20 cellular contexts compared by ENCODE assay signal in genomic region chr14:61351457-61351856, GRCh38. TPM values are rescaled to one million over a fixed set of nuclear protein-coding genes. Genes with fewer than 3 reads are reported as not detected.
A peak's percentile ranks its signal among the peaks of the same experiment; 100 is the strongest.
DNase-seq lines count a peak whose midpoint lies in the region; ATAC-seq and TF ChIP-seq lines count a peak whose summit lies in the region.
"Had no signal": no experiment of that assay in that cellular context is flagged by ENCODE, and none has a peak within 500 bp of the region (broad histone marks: within the 10 kb centered on the region; RNA-seq: fewer than 3 reads in every experiment).

No MANE protein-coding gene starts in this region.

- peaks cover 90% of the 10 kb centered on the region for H3K4me1 Mint-ChIP-seq in activated CD8-positive, alpha-beta T cell treated with anti-CD3 and anti-CD28 coated beads for 36 hours (ENCODE audit: low read depth)

- H3K9me3 ChIP-seq in BLaER1 (no peaks in the 10 kb centered on the region), esophagus muscularis mucosa (no peaks in the 10 kb centered on the region)
- 0 out of 22 replicates have a peak, but pooled peaks cover 0 to 5% (median 0%) of the 10 kb centered on the region in 11 experiments for H3K9me3 ChIP-seq in BLaER1 treated with 17β-estradiol and CSF1 and Interleukin-3, amounts not matched to agents 10 nM and 100 nM (replicated peaks in 1 of 11)
- H3K9me3 ChIP-seq: heart left ventricle, psoas muscle, SK-N-SH, upper lobe of left lung had no signal

- peak overlapping the region; percentile 82 for H3K4me2 ChIP-seq in BLaER1
- peak overlapping the region in 8 of 11 experiments; percentile 3 to 87 (median 70); a peak in 12 of 22 replicates for H3K4me2 ChIP-seq in BLaER1 treated with 17β-estradiol and CSF1 and Interleukin-3, amounts not matched to agents 10 nM and 100 nM
- H3K4me2 ChIP-seq: SK-N-SH had no signal

- H4K20me1 ChIP-seq in BLaER1: peaks cover 25% of the 10 kb centered on the region; the same call in 1 of the 2 replicates
- peaks cover 0 to 16% (median 0%) of the 10 kb centered on the region in 11 experiments; a peak in 4 of 22 replicates for H4K20me1 ChIP-seq in BLaER1 treated with 17β-estradiol and CSF1 and Interleukin-3, amounts not matched to agents 10 nM and 100 nM

- peak; percentile 15 for ATAC-seq in activated CD8-positive, alpha-beta T cell treated with anti-CD3 and anti-CD28 coated beads for 36 hours
- ATAC-seq in HG02884 (IDR thresholded peaks at IDR 0.05; ENCODE audit: unreplicated experiment): no peak
- ATAC-seq: heart left ventricle, left cardiac atrium, psoas muscle had no signal

- no peak overlapping the region for H3K9ac ChIP-seq in BLaER1
- H3K9ac ChIP-seq in BLaER1 treated with 17β-estradiol and CSF1 and Interleukin-3, amounts not matched to agents 10 nM and 100 nM: no peak overlapping the region
- H3K9ac ChIP-seq: GM23248, SK-N-SH had no signal

- H3K4me3 ChIP-seq in BLaER1 (no peak overlapping the region), esophagus muscularis mucosa (no peak overlapping the region)
- no peak overlapping the region for H3K4me3 ChIP-seq in BLaER1 treated with 17β-estradiol and CSF1 and Interleukin-3, amounts not matched to agents 10 nM and 100 nM
- H3K4me3 ChIP-seq: GM23248, heart left ventricle, psoas muscle, upper lobe of left lung had no signal

- no peaks in the 10 kb centered on the region for H3K27me3 ChIP-seq in BLaER1
- H3K27me3 ChIP-seq in BLaER1 treated with 17β-estradiol and CSF1 and Interleukin-3, amounts not matched to agents 10 nM and 100 nM: no peaks in the 10 kb centered on the region
- no peaks in the 10 kb centered on the region for H3K27me3 ChIP-seq in esophagus muscularis mucosa
- H3K27me3 ChIP-seq: heart left ventricle, upper lobe of left lung had no signal

- WGBS in esophagus muscularis mucosa: 92% methylated on average over 6 of the region's 6 CpGs

- no peak for TF ChIP-seq POLR2A in esophagus muscularis mucosa (IDR thresholded peaks at IDR 0.05; ENCODE audit: low read depth)

- CTCF ChIA-PET in activated CD8-positive, alpha-beta T cell treated with anti-CD3 and anti-CD28 coated beads for 36 hours (lab: Charles Lee): interaction anchor here (0.6 to 2.3 kb wide), 6 partner anchors 10 to 320 kb away, joined by 3 to 11 read pairs (median 4); no protein-coding TSS in a partner anchor

- intact Hi-C loops in activated CD8-positive, alpha-beta T cell treated with anti-CD3 and anti-CD28 coated beads for 36 hours (cut with micrococcal nuclease): no loop called here
- intact Hi-C loops in esophagus muscularis mucosa (cut with DNase I): no loop called here

- H3K9me3 Mint-ChIP-seq in activated CD8-positive, alpha-beta T cell treated with anti-CD3 and anti-CD28 coated beads for 36 hours: peaks cover 8% of the 10 kb centered on the region
- H3K9me3 Mint-ChIP-seq: activated B cell treated with CpG ODN at 0.5 μM for 24 hours, memory B cell had no signal

- H3K27me3 Mint-ChIP-seq in activated CD8-positive, alpha-beta T cell treated with anti-CD3 and anti-CD28 coated beads for 36 hours: no peaks in the 10 kb centered on the region
- H3K27me3 Mint-ChIP-seq: activated B cell treated with CpG ODN at 0.5 μM for 24 hours had no signal

- no peaks in the 10 kb centered on the region; the same call in 1 of the 2 replicates for H3K36me3 ChIP-seq in BLaER1
- H3K36me3 ChIP-seq in BLaER1 treated with 17β-estradiol and CSF1 and Interleukin-3, amounts not matched to agents 10 nM and 100 nM: no peaks in the 10 kb centered on the region
- H3K36me3 ChIP-seq in esophagus muscularis mucosa: no peaks in the 10 kb centered on the region
- H3K36me3 ChIP-seq: heart left ventricle, upper lobe of left lung had no signal

- POLR2A ChIA-PET in activated CD8-positive, alpha-beta T cell treated with anti-CD3 and anti-CD28 coated beads for 36 hours (lab: Charles Lee): interaction anchor here (0.8 to 2.8 kb wide), 12 partner anchors 9 to 105 kb away, joined by 3 to 15 read pairs (median 4); no protein-coding TSS in a partner anchor

- DNase-seq in activated CD8-positive, alpha-beta T cell treated with anti-CD3 and anti-CD28 coated beads for 36 hours: peak; percentile 52
- peak; percentile 34 for DNase-seq in esophagus muscularis mucosa (ENCODE audit: extremely low spot score)
- DNase-seq in GM20000 (ENCODE audit: low spot score): no peak
- DNase-seq in NCI-H1105 treated with DMSO at 0.1 percent for 48 hours (lab: John Stamatoyannopoulos, UW): no peak
- DNase-seq in NCI-H187 treated with DMSO at 0.1 percent for 48 hours (lab: John Stamatoyannopoulos, UW): no peak
- DNase-seq: activated B cell treated with CpG ODN at 0.5 μM for 24 hours; COR-L47; GF-D8; GM23248; heart left ventricle; IMR-90; left cardiac atrium; psoas muscle; SK-N-SH; stimulated activated CD4-positive, alpha-beta T cell treated with anti-CD3 and anti-CD28 coated beads, Interleukin-15, amount 100 ng/mL, for 24 hours; upper lobe of left lung had no signal

- H3K36me3 Mint-ChIP-seq in activated CD8-positive, alpha-beta T cell treated with anti-CD3 and anti-CD28 coated beads for 36 hours (ENCODE audit: low read depth): peaks cover 66% of the 10 kb centered on the region
- H3K36me3 Mint-ChIP-seq: memory B cell had no signal

- no peak for TF ChIP-seq CTCF in activated CD8-positive, alpha-beta T cell treated with anti-CD3 and anti-CD28 coated beads for 36 hours (IDR thresholded peaks at IDR 0.05)
- TF ChIP-seq CTCF in esophagus muscularis mucosa (IDR thresholded peaks at IDR 0.05) (no peak), GM20000 (IDR thresholded peaks at IDR 0.05; ENCODE audit: extremely low read depth, missing control alignments) (no peak)

- H3K27ac ChIP-seq in BLaER1 (peak overlapping the region; percentile 57), esophagus muscularis mucosa (replicated peaks in 1 of 4) (no peak overlapping the region)
- H3K27ac ChIP-seq in BLaER1 treated with 17β-estradiol and CSF1 and Interleukin-3, amounts not matched to agents 10 nM and 100 nM: no peak overlapping the region
- H3K27ac ChIP-seq: GM23248, psoas muscle had no signal

- no peak for TF ChIP-seq EP300 in esophagus muscularis mucosa (IDR thresholded peaks at IDR 0.05)

- H3K27ac Mint-ChIP-seq in activated CD8-positive, alpha-beta T cell treated with anti-CD3 and anti-CD28 coated beads for 36 hours: peak overlapping the region; percentile 98
- H3K27ac Mint-ChIP-seq: activated B cell treated with CpG ODN at 0.5 μM for 24 hours, memory B cell had no signal

- H3K4me1 ChIP-seq in BLaER1: peaks cover 69% of the 10 kb centered on the region
- peaks cover 37 to 67% (median 60%) of the 10 kb centered on the region in 10 experiments for H3K4me1 ChIP-seq in BLaER1 treated with 17β-estradiol and CSF1 and Interleukin-3, amounts not matched to agents 10 nM and 100 nM
- H3K4me1 ChIP-seq in esophagus muscularis mucosa: peaks cover 0 to 12% (median 4%) of the 10 kb centered on the region in 4 donors

- peak overlapping the region; percentile 56 for H3K4me3 Mint-ChIP-seq in activated CD8-positive, alpha-beta T cell treated with anti-CD3 and anti-CD28 coated beads for 36 hours
- H3K4me3 Mint-ChIP-seq: activated B cell treated with CpG ODN at 0.5 μM for 24 hours, memory B cell had no signal

RNA-seq across cellular contexts. Expression of gene PRKCH, which starts 30.1 kb away (rescaled TPM):
- 100 to 1,000 TPM; 193 to 194 TPM for total RNA-seq in activated CD8-positive, alpha-beta T cell treated with anti-CD3 and anti-CD28 coated beads for 36 hours
- 10 to 100 TPM; 13.3 to 67.6 (median 32.2) TPM for total RNA-seq in esophagus muscularis mucosa

Comparison
In these comparisons a context has a peak if more than half of its experiments do, and no peak if none do; other contexts are left out.
1. DNase-seq: peak in activated CD8-positive, alpha-beta T cell treated with anti-CD3 and anti-CD28 coated beads for 36 hours (single experiment) and esophagus muscularis mucosa (single experiment); none in GM20000 (single experiment), NCI-H1105 treated with DMSO at 0.1 percent for 48 hours (single experiment) and NCI-H187 treated with DMSO at 0.1 percent for 48 hours (single experiment).